8 cellular contexts compared by ENCODE assay signal in genomic region chr7:116671681-116672595, GRCh38. TPM values are rescaled to one million over a fixed set of nuclear protein-coding genes. Genes with fewer than 3 reads are reported as not detected.
DNase-seq lines count a peak whose midpoint lies in the region; ATAC-seq and TF ChIP-seq lines count a peak whose summit lies in the region.

MET (plus strand) TSS chr7:116672196; CDS start chr7:116699085, 26,889 bp downstream.

- H3K9me3 ChIP-seq in PC-3 (ENCODE audit: low read length) = no peaks in the 10 kb centered on the region
- no peaks in the 10 kb centered on the region for H3K9me3 ChIP-seq in ascending aorta
- H3K9me3 ChIP-seq in right cardiac atrium (ENCODE audit: control insufficient read depth, low read length) = no peaks in the 10 kb centered on the region
- H3K9me3 ChIP-seq in psoas muscle = no peaks in the 10 kb centered on the region

- ATAC-seq in HG03571 (IDR thresholded peaks at IDR 0.05; ENCODE audit: unreplicated experiment) (peak; percentile 81), PC-3 (peak; percentile 76), right cardiac atrium (peak; percentile 90 to 94), psoas muscle (peak; percentile 87 to 95 (median 90))

- H3K9ac ChIP-seq in PC-3 (ENCODE audit: low read length) = peak within 1 kb of the TSS; percentile 89

- H3K4me3 ChIP-seq in PC-3 (ENCODE audit: low read length) = peak within 1 kb of the TSS; percentile 99
- peak within 1 kb of the TSS; percentile 64 to 91 for H3K4me3 ChIP-seq in ascending aorta
- H3K4me3 ChIP-seq in right cardiac atrium (ENCODE audit: low read length) = peak within 1 kb of the TSS; percentile 55
- H3K4me3 ChIP-seq in psoas muscle = peak within 1 kb of the TSS; percentile 81

- intact Hi-C loops in PC-3 (cut with micrococcal nuclease) (loop anchor here (1.0 to 10.0 kb wide), 7 partner anchors 39 to 413 kb away; partner anchors contain the start of gene CAV1), ascending aorta (cut with DNase I) (loop anchor here (1.0 to 5.0 kb wide), 5 partner anchors 43 to 191 kb away; partner anchors contain the start of gene CAPZA2), right cardiac atrium (cut with DNase I) (loop anchor here in 3 of 4 donors (10.0 kb wide), 2 partner anchors 113 to 133 kb away; no protein-coding TSS in a partner anchor), psoas muscle (cut with DNase I) (loop anchor here (2.0 to 5.0 kb wide), 7 partner anchors 35 to 137 kb away; no protein-coding TSS in a partner anchor)

- H3K9me2 ChIP-seq in PC-3 (replicated peaks; ENCODE audit: low read length) = no peaks in the 10 kb centered on the region

- H3F3A ChIP-seq in PC-3 (ENCODE audit: low read length, unreplicated experiment) = no peaks in the 10 kb centered on the region

- TF ChIP-seq CTCF in GM20000 (IDR thresholded peaks at IDR 0.05; ENCODE audit: extremely low read depth, missing control alignments) (peak; percentile 25), PC-3 (conservative IDR thresholded peaks at IDR 0.05; ENCODE audit: low read depth, low read length) (peak; percentile 71), ascending aorta (IDR thresholded peaks at IDR 0.05) (peak; percentile 54 to 60 (median 58)), psoas muscle (IDR thresholded peaks at IDR 0.05) (peak; percentile 57)

- H3K4me1 ChIP-seq in PC-3 (ENCODE audit: insufficient read depth, low read length) (peaks cover 28% of the 10 kb centered on the region), ascending aorta (peaks cover 0 to 3% of the 10 kb centered on the region in 2 donors), right cardiac atrium (ENCODE audit: control insufficient read depth, insufficient read depth, low read length) (no peaks in the 10 kb centered on the region), psoas muscle (peaks cover 33% of the 10 kb centered on the region)

- peaks cover 47% of the 10 kb centered on the region for H3K79me2 ChIP-seq in PC-3 (ENCODE audit: low read length)

- DNase-seq in DMS153 treated with DMSO at 0.1 percent for 48 hours (lab: John Stamatoyannopoulos, UW; ENCODE audit: unreplicated experiment) (peak; percentile 69), GM20000 (ENCODE audit: low spot score) (peak; percentile 81), PC-3 (peak; percentile 90), ascending aorta (ENCODE audit: low spot score in 2 of 2) (peak; percentile 39 to 85), right cardiac atrium (peak; percentile 72 to 86 (median 85)), psoas muscle (peak; percentile 83 to 91), activated gamma-delta T cell (lab: John Stamatoyannopoulos, UW) (no peak)

- under 1% methylated on average over 101 of the region's 101 CpGs for WGBS in right cardiac atrium
- WGBS in psoas muscle, 3 donors = 0 to 1% (median 1%) methylated on average over 68 to 100 of the region's 101 CpGs

- H3K27ac ChIP-seq in PC-3 (ENCODE audit: low read length) (peak within 1 kb of the TSS; percentile 93), ascending aorta (peak within 1 kb of the TSS; percentile 62 to 79), right cardiac atrium (ENCODE audit: low read length) (peak within 1 kb of the TSS; percentile 61), psoas muscle (peak within 1 kb of the TSS; percentile 93)

- H3K36me3 ChIP-seq in PC-3 (ENCODE audit: low read depth, low read length) = no peaks in the 10 kb centered on the region
- H3K36me3 ChIP-seq in ascending aorta = no peaks in the 10 kb centered on the region
- no peaks in the 10 kb centered on the region for H3K36me3 ChIP-seq in psoas muscle (ENCODE audit: insufficient read depth in 1 of 2, low read depth in 1 of 2)

- CTCF ChIA-PET in PC-3 (lab: Charles Lee) = interaction anchor here (0.6 to 1.7 kb wide), 12 partner anchors 55 to 499 kb away, joined by 3 to 9 read pairs (median 4); no protein-coding TSS in a partner anchor

- H3K4me2 ChIP-seq in PC-3 (ENCODE audit: low read length) = peak within 1 kb of the TSS; percentile 85

- POLR2A ChIA-PET in PC-3 (lab: Charles Lee; ENCODE audit: unreplicated experiment) = interaction anchor here (0.6 to 0.9 kb wide), 2 partner anchors 100 to 314 kb away, joined by 3 to 4 read pairs; no protein-coding TSS in a partner anchor

- H4K20me1 ChIP-seq in PC-3 (ENCODE audit: low read length) = no peaks in the 10 kb centered on the region

- H2AFZ ChIP-seq in PC-3 (ENCODE audit: low read length) = peak within 1 kb of the TSS; percentile 65

- no TSS peak for BruUV-seq in PC-3 (replicated peaks; lab: Mats Ljungman, UMichigan)

- H3K27me3 ChIP-seq in PC-3 (ENCODE audit: low read length) (no peaks in the 10 kb centered on the region), ascending aorta (no peaks in the 10 kb centered on the region), right cardiac atrium (ENCODE audit: control insufficient read depth, insufficient read depth) (no peaks in the 10 kb centered on the region), psoas muscle (ENCODE audit: insufficient read depth in 3 of 3, low read length in 2 of 3) (no peaks in the 10 kb centered on the region)

RNA-seq across cellular contexts. Expression of gene MET, which starts in this region (rescaled TPM):
- total RNA-seq in PC-3 (2014; rRNA removed) = 109 and 118 TPM in 2 replicates
- total RNA-seq in ascending aorta = 29.5 TPM
- total RNA-seq in right cardiac atrium = 10 to 100 TPM in 3 of 4 donors, 1 to 10 TPM in 1; 8.4 to 20.0 (median 14.7) TPM
- polyA plus RNA-seq in right cardiac atrium = 4.1 TPM
- 10 to 100 TPM; 17.8 to 84.1 (median 29.3) TPM for total RNA-seq in psoas muscle
- 10 to 100 TPM in 2 of 3 donors, 1 to 10 TPM in 1; 5.9 to 50.3 (median 11.0) TPM for polyA plus RNA-seq in psoas muscle
